9 cellular contexts compared by ENCODE assay signal in the genomic region with DNA sequence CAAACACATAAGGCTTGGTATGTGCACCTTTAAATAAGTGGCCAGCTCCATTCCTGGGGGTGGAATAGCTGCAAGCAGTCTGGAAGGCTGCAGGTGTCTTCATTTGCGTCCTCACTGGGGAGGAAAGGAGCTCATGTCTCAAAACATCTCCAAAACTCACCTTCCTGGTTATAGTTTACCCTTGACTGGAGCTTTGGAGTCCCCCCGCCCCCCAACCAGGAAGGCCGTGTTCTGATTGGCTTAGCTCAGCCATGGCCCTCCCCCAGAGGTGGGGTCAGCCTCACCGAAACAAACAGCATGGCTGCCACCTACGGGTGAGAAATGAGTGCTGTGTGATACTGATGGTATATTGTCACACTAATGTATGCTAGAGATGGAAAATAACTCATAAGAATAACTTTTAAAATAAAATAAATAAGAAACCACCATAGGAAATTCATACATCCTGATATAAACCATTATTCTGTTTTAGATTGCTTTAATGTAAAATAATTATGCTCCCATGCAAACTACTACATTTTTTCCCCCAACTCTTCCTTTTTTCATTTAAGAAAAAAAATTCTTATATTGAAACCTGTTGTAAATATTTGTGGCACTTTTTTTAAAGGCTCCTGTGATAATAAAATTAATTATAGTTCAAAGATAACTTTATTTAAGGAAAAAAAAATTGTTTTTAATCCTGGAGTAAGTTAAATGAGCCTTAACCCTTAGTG.
DNase-seq lines count a peak whose midpoint lies in the region; ATAC-seq, FAIRE-seq and TF ChIP-seq lines count a peak whose summit lies in the region.
"Had no signal": no experiment of that assay in that cellular context is flagged by ENCODE, and none has a peak within 500 bp of the region (broad histone marks: within the 10 kb centered on the region; RNA-seq: fewer than 3 reads in every experiment).

No MANE protein-coding gene starts in this region.

- WGBS in small intestine, 3 donors = 17 to 54% (median 25%) methylated on average over 5 of the region's 5 CpGs

- TF ChIP-seq CTCF in GM13976 (IDR thresholded peaks at IDR 0.05; ENCODE audit: borderline replicate concordance, control extremely low read depth, extremely low read depth, insufficient read depth, missing control alignments) = no peak

- no peaks in the 10 kb centered on the region for H3K4me1 ChIP-seq in small intestine (ENCODE audit: control insufficient read depth in 2 of 2, insufficient read depth in 1 of 2, low read depth in 1 of 2, low read length in 1 of 2)
- H3K4me1 ChIP-seq: lower lobe of right lung had no signal

- H3K27me3 ChIP-seq in small intestine (ENCODE audit: control insufficient read depth in 2 of 2, insufficient read depth in 2 of 2, low read length in 2 of 2) = no peaks in the 10 kb centered on the region

- peak; percentile 98 for FAIRE-seq in TTC549 (lab: Jason Lieb, UNC)
- peak; percentile 39 for FAIRE-seq in frontal cortex (lab: Jason Lieb, UNC)
- peak; percentile 5 for FAIRE-seq in small intestine (lab: Jason Lieb, UNC)

- in situ Hi-C loops in GM13976 (cut with MboI; ENCODE audit: low sequenced_read_pairs, unreplicated experiment) = no loop called here

- peak; percentile 44 for DNase-seq in Ammon's horn (ENCODE audit: low spot score)
- DNase-seq in GM13976 (ENCODE audit: low spot score) = peak; percentile 58
- DNase-seq in MV-4-11 (lab: John Stamatoyannopoulos, UW) = peak; percentile 58
- DNase-seq in frontal cortex (ENCODE audit: low spot score in 2 of 2) = peak in 1 of 2 donors; percentile 10
- DNase-seq in small intestine = peak; percentile 91
- no peak for DNase-seq in SKM-1 (lab: John Stamatoyannopoulos, UW; ENCODE audit: unreplicated experiment)
- DNase-seq: lower lobe of right lung had no signal

- no peak overlapping the region for H3K27ac ChIP-seq in small intestine (ENCODE audit: low read depth in 1 of 2, low read length in 1 of 2)
- H3K27ac ChIP-seq: lower lobe of right lung had no signal

- no peak overlapping the region for H3K4me3 ChIP-seq in small intestine (ENCODE audit: low read depth in 1 of 2, low read length in 2 of 2)
- H3K4me3 ChIP-seq: lower lobe of right lung had no signal

- ATAC-seq in HG02678 (IDR thresholded peaks at IDR 0.05; ENCODE audit: unreplicated experiment) = peak; percentile 92

- H3K36me3 ChIP-seq in small intestine (ENCODE audit: control insufficient read depth in 2 of 2, insufficient read depth in 2 of 2, low read length in 2 of 2) = no peaks in the 10 kb centered on the region
- H3K36me3 ChIP-seq: lower lobe of right lung had no signal

- no peaks in the 10 kb centered on the region for H3K9me3 ChIP-seq in small intestine (ENCODE audit: control insufficient read depth, low read depth)
- H3K9me3 ChIP-seq: lower lobe of right lung had no signal
